Comparison of ENCODE assay signal across 9 cellular contexts in the genomic region with DNA sequence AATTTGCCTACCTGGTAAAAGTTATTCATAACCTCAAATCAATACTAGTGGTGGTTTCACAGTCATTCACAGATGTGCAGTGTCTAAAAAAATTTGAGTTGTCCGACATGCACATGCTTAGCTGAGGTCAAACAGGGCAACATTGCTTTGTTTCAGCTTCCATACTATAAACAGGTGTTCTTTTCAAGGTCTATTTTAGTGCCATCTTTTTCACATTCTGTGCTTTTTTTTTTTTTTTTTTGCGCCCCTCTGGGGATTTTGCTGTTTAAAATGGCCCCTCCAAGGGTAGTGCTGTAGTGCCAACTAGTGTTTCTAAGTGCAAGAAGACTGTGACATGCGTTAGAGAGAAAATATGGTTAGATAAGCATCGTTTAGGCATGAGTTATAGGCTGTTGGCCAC. TPM values are rescaled to one million over a fixed set of nuclear protein-coding genes. Genes with fewer than 3 reads are reported as not detected.
DNase-seq lines count a peak whose midpoint lies in the region; ATAC-seq, FAIRE-seq and TF ChIP-seq lines count a peak whose summit lies in the region.
"Had no signal": no experiment of that assay in that cellular context is flagged by ENCODE, and none has a peak within 500 bp of the region (broad histone marks: within the 10 kb centered on the region; RNA-seq: fewer than 3 reads in every experiment).

No MANE protein-coding gene starts in this region.

- H3K27ac ChIP-seq in esophagus squamous epithelium = no peak overlapping the region

- peaks cover 9 to 95% (median 14%) of the 10 kb centered on the region in 3 donors for H3K36me3 ChIP-seq in esophagus squamous epithelium

- no peak for TF ChIP-seq POLR2A in esophagus squamous epithelium (IDR thresholded peaks at IDR 0.05)

- H3K9me3 ChIP-seq in esophagus squamous epithelium = no peaks in the 10 kb centered on the region

- ATAC-seq in HG02678 (IDR thresholded peaks at IDR 0.05; ENCODE audit: unreplicated experiment) = peak; percentile 99
- ATAC-seq in HG03460 (IDR thresholded peaks at IDR 0.05; ENCODE audit: unreplicated experiment) = peak; percentile 97

- DNase-seq in GM12864 (ENCODE audit: low read depth) = peak; percentile 78
- DNase-seq in GM19239 (ENCODE audit: insufficient read length, low spot score) = no peak
- no peak for DNase-seq in esophagus squamous epithelium (lab: John Stamatoyannopoulos, UW)
- DNase-seq in SW480 (ENCODE audit: low spot score) = no peak
- no peak for DNase-seq in ecto neural progenitor cell (ENCODE audit: low spot score)
- DNase-seq in A172 (ENCODE audit: low spot score) = no peak
- DNase-seq: NCI-H510A had no signal

- TF ChIP-seq CTCF in GM12864 (IDR thresholded peaks at IDR 0.05; ENCODE audit: low read depth, low read length, missing control alignments) (peak; percentile 41), esophagus squamous epithelium (IDR thresholded peaks at IDR 0.05) (no peak)

- H3K4me3 ChIP-seq in GM12864 (ENCODE audit: low read depth, low read length) (no peak overlapping the region), esophagus squamous epithelium (no peak overlapping the region)

- peak; percentile 92 for FAIRE-seq in GM19239 (lab: Jason Lieb, UNC)

- WGBS in esophagus squamous epithelium, 2 donors = 79 to 90% methylated on average over 4 of the region's 4 CpGs

- intact Hi-C loops in esophagus squamous epithelium (cut with DNase I) = no loop called here

- H3K4me1 ChIP-seq in esophagus squamous epithelium = no peaks in the 10 kb centered on the region

- H3K27me3 ChIP-seq in esophagus squamous epithelium = no peaks in the 10 kb centered on the region

RNA-seq across cellular contexts. Expression of gene PHAX, which starts 14.5 kb away (rescaled TPM):
- 10 to 100 TPM; 40.3 to 59.5 (median 49.3) TPM for total RNA-seq in esophagus squamous epithelium
- total RNA-seq in A172 (2014; rRNA removed; shearing (Covaris generic)) = 137 and 138 TPM in 2 replicates

RNA-seq across cellular contexts. Expression of gene ALDH7A1, which starts 20.3 kb away (rescaled TPM):
- total RNA-seq in esophagus squamous epithelium = 10 to 100 TPM; 35.9 to 89.7 (median 48.2) TPM
- total RNA-seq in A172 (2014; rRNA removed; shearing (Covaris generic)) = 23.3 and 42.4 TPM in 2 replicates
